Comparison of ENCODE assay signal across 35 cellular contexts in genomic region chr10:90274721-90275468, GRCh38.
DNase-seq lines count a peak whose midpoint lies in the region; ATAC-seq and TF ChIP-seq lines count a peak whose summit lies in the region.
"Had no signal": no experiment of that assay in that cellular context is flagged by ENCODE, and none has a peak within 500 bp of the region (broad histone marks: within the 10 kb centered on the region; RNA-seq: fewer than 3 reads in every experiment).

No MANE protein-coding gene starts in this region.

- no peak overlapping the region for H3K4me2 ChIP-seq in neural progenitor cell
- H3K4me2 ChIP-seq: PC-9, smooth muscle cell had no signal

- no peak overlapping the region for H2AFZ ChIP-seq in neural progenitor cell (replicated peaks)
- H2AFZ ChIP-seq: PC-9 had no signal

- no peak overlapping the region for H3K9ac ChIP-seq in neural progenitor cell

- TF ChIP-seq EP300 in esophagus muscularis mucosa (IDR thresholded peaks at IDR 0.05) = no peak

- no peak overlapping the region for H3K4me3 Mint-ChIP-seq in neural progenitor cell
- H3K4me3 Mint-ChIP-seq: activated B cell treated with CpG ODN at 0.5 μM for 24 hours; activated CD4-positive, alpha-beta T cell treated with anti-CD3 and anti-CD28 coated beads, Interleukin-2, amount 10 ng/mL, durations not matched to agents 7 days and 5 days; activated naive CD8-positive, alpha-beta T cell treated with anti-CD3 and anti-CD28 coated beads for 36 hours; activated T-cell treated with anti-CD3 and anti-CD28 coated beads, Interleukin-2, amount 50 U/mL, for 24 hours; B cell; CD4-positive, alpha-beta memory T cell; immature natural killer cell; nephron progenitor cell; T-helper 2 cell treated with Interferon-gamma antibody and Interleukin-4, amounts not matched to agents 5 μg/mL and 100 μg/mL, for 36 hours had no signal

- no peaks in the 10 kb centered on the region for H3K9me3 Mint-ChIP-seq in neural progenitor cell
- H3K9me3 Mint-ChIP-seq: activated CD4-positive, alpha-beta T cell treated with anti-CD3 and anti-CD28 coated beads, Interleukin-2, amount 10 ng/mL, durations not matched to agents 7 days and 5 days; nephron progenitor cell; T-helper 2 cell treated with Interferon-gamma antibody and Interleukin-4, amounts not matched to agents 5 μg/mL and 100 μg/mL, for 36 hours had no signal

- no peak overlapping the region for H3K4me3 ChIP-seq in HFF-Myc (replicated peaks; ENCODE audit: low read depth, low read length)
- no peak overlapping the region for H3K4me3 ChIP-seq in RWPE2 (ENCODE audit: severe bottlenecking)
- H3K4me3 ChIP-seq in choroid plexus epithelial cell (ENCODE audit: low read depth, low read length) = no peak overlapping the region
- H3K4me3 ChIP-seq in neural progenitor cell = no peak overlapping the region
- no peak overlapping the region for H3K4me3 ChIP-seq in esophagus muscularis mucosa
- H3K4me3 ChIP-seq: PC-9, smooth muscle cell, stomach, vagina had no signal

- H3F3A ChIP-seq in neural progenitor cell (ENCODE audit: low read depth) = no peaks in the 10 kb centered on the region

- no peaks in the 10 kb centered on the region for H3K36me3 ChIP-seq in RWPE2 (ENCODE audit: low read depth)
- no peaks in the 10 kb centered on the region for H3K36me3 ChIP-seq in neural progenitor cell
- no peaks in the 10 kb centered on the region for H3K36me3 ChIP-seq in esophagus muscularis mucosa
- H3K36me3 ChIP-seq: stomach, vagina had no signal

- no peaks in the 10 kb centered on the region for H3K27me3 Mint-ChIP-seq in neural progenitor cell (ENCODE audit: insufficient read depth, low read depth)
- H3K27me3 Mint-ChIP-seq: activated CD4-positive, alpha-beta T cell treated with anti-CD3 and anti-CD28 coated beads, Interleukin-2, amount 10 ng/mL, durations not matched to agents 7 days and 5 days; activated T-cell treated with anti-CD3 and anti-CD28 coated beads, Interleukin-2, amount 50 U/mL, for 24 hours; B cell; CD4-positive, alpha-beta memory T cell had no signal

- no peaks in the 10 kb centered on the region for H3K9me3 ChIP-seq in RWPE2 (ENCODE audit: severe bottlenecking)
- no peaks in the 10 kb centered on the region for H3K9me3 ChIP-seq in neural progenitor cell (ENCODE audit: low read depth)
- no peaks in the 10 kb centered on the region for H3K9me3 ChIP-seq in esophagus muscularis mucosa
- H3K9me3 ChIP-seq: stomach, vagina had no signal

- H4K20me1 ChIP-seq in neural progenitor cell (ENCODE audit: low read depth) = no peaks in the 10 kb centered on the region

- DNase-seq in HFF-Myc (ENCODE audit: extremely low read depth, low read depth) = peak; percentile 4
- DNase-seq in RWPE2 (ENCODE audit: low spot score) = no peak
- peak; percentile 30 for DNase-seq in choroid plexus epithelial cell (ENCODE audit: low read depth)
- peak; percentile 2 for DNase-seq in neural progenitor cell (ENCODE audit: low spot score)
- no peak for DNase-seq in esophagus muscularis mucosa (ENCODE audit: extremely low spot score)
- DNase-seq in activated CD8-positive, alpha-beta memory T cell treated with anti-CD3 and anti-CD28 coated beads, Interleukin-2, amount 50 U/mL, for 48 hours = no peak
- DNase-seq: ACHN; activated B cell treated with CpG ODN at 0.5 μM for 24 hours; activated CD4-positive, alpha-beta T cell treated with anti-CD3 and anti-CD28 coated beads, Interleukin-2, amount 10 ng/mL, durations not matched to agents 7 days and 5 days; activated effector memory CD4-positive, alpha-beta T cell treated with anti-CD3 and anti-CD28 coated beads, Interleukin-2, amount 50 U/mL, for 16 hours; activated naive CD8-positive, alpha-beta T cell treated with anti-CD3 and anti-CD28 coated beads for 36 hours; activated T-cell treated with anti-CD3 and anti-CD28 coated beads, Interleukin-2, amount 50 U/mL, for 24 hours; aorta; CD4-positive, alpha-beta memory T cell; dermis blood vessel endothelial cell; hypothalamus; immature natural killer cell; KBM-7; mesenchymal stem cell; MM.1S; NCI-H1105 treated with DMSO at 0.1 percent for 48 hours; NCI-H187 treated with DMSO at 0.1 percent for 48 hours; NCI-H524 treated with DMSO at 0.1 percent for 48 hours; nephron progenitor cell; NK-92 treated with Interleukin-12 subunit alpha and Interleukin-12 subunit beta, amount 100 ng/mL, for 24 hours; PC-9; retina; SHP77 treated with DMSO at 0.1 percent for 48 hours; stomach had no signal

- H3K27me3 ChIP-seq in RWPE2 (ENCODE audit: insufficient read depth, poor library complexity, severe bottlenecking) (no peaks in the 10 kb centered on the region), neural progenitor cell (no peaks in the 10 kb centered on the region), esophagus muscularis mucosa (no peaks in the 10 kb centered on the region)
- H3K27me3 ChIP-seq: stomach, vagina had no signal

- H3K27ac ChIP-seq in RWPE2 (ENCODE audit: poor library complexity, severe bottlenecking) = no peak overlapping the region
- no peak overlapping the region for H3K27ac ChIP-seq in neural progenitor cell
- H3K27ac ChIP-seq in esophagus muscularis mucosa (replicated peaks in 1 of 4) = no peak overlapping the region
- H3K27ac ChIP-seq: PC-9, stomach, vagina had no signal

- no peak overlapping the region for H3K27ac Mint-ChIP-seq in neural progenitor cell
- H3K27ac Mint-ChIP-seq: activated B cell treated with CpG ODN at 0.5 μM for 24 hours; activated CD4-positive, alpha-beta T cell treated with anti-CD3 and anti-CD28 coated beads, Interleukin-2, amount 10 ng/mL, durations not matched to agents 7 days and 5 days; activated naive CD8-positive, alpha-beta T cell treated with anti-CD3 and anti-CD28 coated beads for 36 hours; activated T-cell treated with anti-CD3 and anti-CD28 coated beads, Interleukin-2, amount 50 U/mL, for 24 hours; B cell; CD4-positive, alpha-beta memory T cell; immature natural killer cell; nephron progenitor cell; T-helper 2 cell treated with Interferon-gamma antibody and Interleukin-4, amounts not matched to agents 5 μg/mL and 100 μg/mL, for 36 hours had no signal

- no peak for TF ChIP-seq POLR2A in esophagus muscularis mucosa (IDR thresholded peaks at IDR 0.05; ENCODE audit: low read depth)

- H3K79me2 ChIP-seq in neural progenitor cell (ENCODE audit: low read depth) = no peaks in the 10 kb centered on the region

- H3K4me1 ChIP-seq in RWPE2 (ENCODE audit: insufficient read depth, poor library complexity, severe bottlenecking) (peaks cover 2% of the 10 kb centered on the region), neural progenitor cell (no peaks in the 10 kb centered on the region), esophagus muscularis mucosa (no peaks in the 10 kb centered on the region)
- H3K4me1 ChIP-seq: stomach, vagina had no signal

- intact Hi-C loops in esophagus muscularis mucosa (cut with DNase I) = no loop called here

- peak; percentile 23; the same call in 1 of the 3 replicates for ATAC-seq in RWPE2 (ENCODE audit: low read depth)
- ATAC-seq in SK-N-SH treated with all-trans-retinoic acid at 6 μM for 48 hours = no peak
- no peak for ATAC-seq in GM18520 (IDR thresholded peaks at IDR 0.05; ENCODE audit: unreplicated experiment)

- WGBS in esophagus muscularis mucosa = 76% methylated on average over 5 of the region's 5 CpGs

- TF ChIP-seq CTCF in HFF-Myc (IDR thresholded peaks at IDR 0.05; ENCODE audit: low read depth, low read length, missing control alignments) = no peak
- no peak for TF ChIP-seq CTCF in RWPE2 (IDR thresholded peaks at IDR 0.05; ENCODE audit: poor library complexity, severe bottlenecking)
- no peak for TF ChIP-seq CTCF in choroid plexus epithelial cell (conservative IDR thresholded peaks at IDR 0.05; ENCODE audit: low read depth, low read length)
- TF ChIP-seq CTCF in neural progenitor cell (IDR thresholded peaks at IDR 0.05) = no peak
- no peak for TF ChIP-seq CTCF in esophagus muscularis mucosa (IDR thresholded peaks at IDR 0.05)

- no peaks in the 10 kb centered on the region for H3K4me1 Mint-ChIP-seq in neural progenitor cell
- H3K4me1 Mint-ChIP-seq: activated CD4-positive, alpha-beta T cell treated with anti-CD3 and anti-CD28 coated beads, Interleukin-2, amount 10 ng/mL, durations not matched to agents 7 days and 5 days; activated naive CD8-positive, alpha-beta T cell treated with anti-CD3 and anti-CD28 coated beads for 36 hours; B cell; CD4-positive, alpha-beta memory T cell; immature natural killer cell; nephron progenitor cell had no signal

- no peaks in the 10 kb centered on the region for H3K36me3 Mint-ChIP-seq in neural progenitor cell
- H3K36me3 Mint-ChIP-seq: activated naive CD8-positive, alpha-beta T cell treated with anti-CD3 and anti-CD28 coated beads for 36 hours; CD4-positive, alpha-beta memory T cell; immature natural killer cell had no signal

TF ChIP-seq in SK-N-SH treated with all-trans-retinoic acid at 6 μM for 48 hours, 23 proteins besides CTCF, POLR2A, EP300 and RAD21 (continues in another document):
- TF ChIP-seq TSHZ2 (CRISPR knock-in tag; IDR thresholded peaks at IDR 0.05) (no peak), PPARA (CRISPR knock-in tag; IDR thresholded peaks at IDR 0.05; ENCODE audit: borderline replicate concordance) (no peak), CSDC2 (CRISPR knock-in tag; IDR thresholded peaks at IDR 0.05) (no peak), ISL1 (CRISPR knock-in tag; IDR thresholded peaks at IDR 0.05) (no peak), ZFP3 (CRISPR knock-in tag; IDR thresholded peaks at IDR 0.05) (no peak)

Comparison
In these comparisons a context has a peak if more than half of its experiments do, and no peak if none do; other contexts are left out.
1. DNase-seq: peak in HFF-Myc (single experiment), choroid plexus epithelial cell (single experiment) and neural progenitor cell (single experiment); none in RWPE2 (single experiment), esophagus muscularis mucosa (single experiment) and activated CD8-positive, alpha-beta memory T cell treated with anti-CD3 and anti-CD28 coated beads, Interleukin-2, amount 50 U/mL, for 48 hours (single experiment).